Comparison of ENCODE assay signal across 20 cellular contexts in genomic region chr4:76625316-76625715, GRCh38.
DNase-seq lines count a peak whose midpoint lies in the region; FAIRE-seq and TF ChIP-seq lines count a peak whose summit lies in the region.
"Had no signal": no experiment of that assay in that cellular context is flagged by ENCODE, and none has a peak within 500 bp of the region (broad histone marks: within the 10 kb centered on the region; RNA-seq: fewer than 3 reads in every experiment).

No MANE protein-coding gene starts in this region.

- no peak for TF ChIP-seq RAD21 in H1 (IDR thresholded peaks at IDR 0.05 in 1 of 2, conservative IDR thresholded peaks at IDR 0.05 in 1 of 2; ENCODE audit: low read depth in 2 of 2, low read length in 2 of 2)

- H3K23me2 ChIP-seq in H1 (ENCODE audit: low read depth, low read length), result no peaks in the 10 kb centered on the region

- no peak overlapping the region for H2AFZ ChIP-seq in H1 (ENCODE audit: low read length)

- no peak overlapping the region for H3K23ac ChIP-seq in H1 (ENCODE audit: insufficient read length)

- H3K27me3 Mint-ChIP-seq in nephron progenitor cell (ENCODE audit: low read depth, poor library complexity), result no peaks in the 10 kb centered on the region

- H2AK5ac ChIP-seq in H1 (ENCODE audit: low read depth, low read length), result peak overlapping the region; percentile 88; the same call in 1 of the 2 replicates

- H4K91ac ChIP-seq in H1 (replicated peaks; ENCODE audit: insufficient read length, low read length), result no peak overlapping the region

- H3K27ac ChIP-seq in SJSA1 (peak overlapping the region; percentile 70; the same call in 1 of the 2 replicates), H1 (ENCODE audit: low read depth, low read length) (no peak overlapping the region), tibial nerve (peak overlapping the region in 3 of 4 donors; percentile 21 to 82 (median 61)), SJCRH30 (no peak overlapping the region)
- H3K27ac ChIP-seq: epithelial cell of prostate, HL-60 had no signal

- no peaks in the 10 kb centered on the region for H3K79me2 ChIP-seq in H1 (ENCODE audit: control insufficient read depth in 1 of 2, insufficient read depth in 2 of 2, low read length in 2 of 2)

- no peak for DNase-seq in SJSA1 (ENCODE audit: low read depth in 1 of 2, low spot score in 2 of 2)
- DNase-seq in H1 (ENCODE audit: low read depth in 1 of 2, low spot score in 2 of 2), result no peak
- no peak for DNase-seq in nephron progenitor cell
- no peak for DNase-seq in tibial nerve (ENCODE audit: low spot score in 2 of 2)
- DNase-seq in SJCRH30, result no peak
- DNase-seq in foreskin fibroblast, result no peak
- no peak for DNase-seq in NK-92 treated with Interleukin-12 subunit alpha and Interleukin-12 subunit beta, amount 100 ng/mL, for 24 hours (lab: John Stamatoyannopoulos, UW)
- DNase-seq in pons (ENCODE audit: low spot score), result no peak
- DNase-seq: activated CD4-positive, alpha-beta T cell treated with anti-CD3 and anti-CD28 coated beads for 48 hours; activated CD8-positive, alpha-beta memory T cell treated with anti-CD3 and anti-CD28 coated beads, Interleukin-2, amount 50 U/mL, for 48 hours; activated naive CD4-positive, alpha-beta T cell treated with anti-CD3 and anti-CD28 coated beads for 36 hours; DMS153; immature natural killer cell; KG1; NCI-H1092; stimulated activated CD4-positive, alpha-beta T cell treated with anti-CD3 and anti-CD28 coated beads, Interleukin-4, amount 100 ng/mL, for 24 hours had no signal

- peaks cover 55% of the 10 kb centered on the region for H3K4me1 ChIP-seq in SJSA1 (replicated peaks)
- H3K4me1 ChIP-seq in H1 (replicated peaks in 1 of 4; ENCODE audit: control insufficient read depth in 3 of 4, insufficient read depth in 4 of 4, low read length in 3 of 4), result peaks cover 5 to 25% (median 7%) of the 10 kb centered on the region in 4 experiments; a peak in 5 of 7 replicates
- peaks cover 0 to 40% (median 3%) of the 10 kb centered on the region in 4 donors for H3K4me1 ChIP-seq in tibial nerve
- H3K4me1 ChIP-seq in SJCRH30, result peaks cover 16% of the 10 kb centered on the region; the same call in 1 of the 2 replicates

- WGBS in H1 (ENCODE audit: extremely low coverage in 1 of 2, insufficient coverage in 1 of 2, insufficient read length in 1 of 2, insufficient replicate concordance in 2 of 2, low coverage in 1 of 2, low lambda C conversion rate in 2 of 2, missing lambda C conversion rate in 1 of 2), 2 experiments, result 85% methylated on average over 2 of the region's 2 CpGs; no CpG with 5 or more reads in 1 of the 2 experiments
- WGBS in tibial nerve, 2 donors, result 83 to 85% methylated on average over 2 of the region's 2 CpGs

- no peak overlapping the region for H4K5ac ChIP-seq in H1 (ENCODE audit: insufficient read length, low read depth, low read length)

- H3K27me3 ChIP-seq in SJSA1 (replicated peaks) (no peaks in the 10 kb centered on the region), H1 (replicated peaks in 1 of 4; ENCODE audit: control insufficient read depth in 3 of 4, extremely low read depth in 1 of 4, insufficient read depth in 3 of 4, low read length in 3 of 4) (no peaks in the 10 kb centered on the region), tibial nerve (no peaks in the 10 kb centered on the region), SJCRH30 (no peaks in the 10 kb centered on the region)

- no peak overlapping the region for H3K18ac ChIP-seq in H1 (ENCODE audit: extremely low read depth, low read length)

- H3K27ac Mint-ChIP-seq in nephron progenitor cell, result peak overlapping the region; percentile 35
- H3K27ac Mint-ChIP-seq: activated naive CD4-positive, alpha-beta T cell treated with anti-CD3 and anti-CD28 coated beads for 36 hours; CD14-positive monocyte; dendritic cell treated with granulocyte-macrophage colony-stimulating factor and Interleukin-4, amounts not matched to agents 40 ng/mL and 50 ng/mL, for 4 days; immature natural killer cell had no signal

- H2BK15ac ChIP-seq in H1 (ENCODE audit: low read length), result 0 out of 2 replicates have a peak overlapping the region, but pooled peaks have one; percentile 67

- TF ChIP-seq POLR2A in H1 (IDR thresholded peaks at IDR 0.05; ENCODE audit: control extremely low read depth in 1 of 2, low read depth in 2 of 2, low read length in 2 of 2) (no peak), tibial nerve (IDR thresholded peaks at IDR 0.05) (no peak)

- peaks cover 49% of the 10 kb centered on the region for H3K4me1 Mint-ChIP-seq in nephron progenitor cell
- H3K4me1 Mint-ChIP-seq: CD14-positive monocyte, immature natural killer cell had no signal

- POLR2A ChIA-PET in H1 (lab: Charles Lee; ENCODE audit: partially characterized antibody), result no interaction called here

- H3K14ac ChIP-seq in H1 (ENCODE audit: insufficient read length), result no peak overlapping the region

- H3K9me3 ChIP-seq in SJSA1 (replicated peaks), result no peaks in the 10 kb centered on the region
- H3K9me3 ChIP-seq in H1 (ENCODE audit: insufficient read depth in 2 of 2, low read depth in 1 of 2, low read length in 1 of 2), result no peaks in the 10 kb centered on the region
- H3K9me3 ChIP-seq in tibial nerve, result no peaks in the 10 kb centered on the region
- no peaks in the 10 kb centered on the region for H3K9me3 ChIP-seq in SJCRH30 (replicated peaks)

- FAIRE-seq in H1 (lab: Jason Lieb, UNC), result no peak

- TF ChIP-seq EP300 in H1 (IDR thresholded peaks at IDR 0.05; ENCODE audit: borderline replicate concordance in 1 of 2, low read depth in 2 of 2, low read length in 2 of 2), result no peak
- no peak for TF ChIP-seq EP300 in tibial nerve (IDR thresholded peaks at IDR 0.05)

- H2BK5ac ChIP-seq in H1 (ENCODE audit: low read depth, low read length), result no peak overlapping the region

- H3K4ac ChIP-seq in H1 (replicated peaks; ENCODE audit: insufficient read length, low read depth, low read length), result no peak overlapping the region

- H3K56ac ChIP-seq in H1 (replicated peaks; ENCODE audit: insufficient read length, low read depth, low read length), result no peak overlapping the region

- TF ChIP-seq CTCF in H1 (IDR thresholded peaks at IDR 0.05; ENCODE audit: control extremely low read depth in 1 of 3, insufficient read depth in 1 of 3, low read depth in 1 of 3, low read length in 3 of 3) (no peak), nephron progenitor cell (IDR thresholded peaks at IDR 0.05) (no peak), tibial nerve (IDR thresholded peaks at IDR 0.05) (no peak), foreskin fibroblast (IDR thresholded peaks at IDR 0.05; ENCODE audit: low read depth, low read length) (no peak)

- H3K4me3 ChIP-seq in SJSA1 (no peak overlapping the region), H1 (ENCODE audit: extremely low read depth in 1 of 4, insufficient read depth in 2 of 4, low read depth in 3 of 4, low read length in 4 of 4) (no peak overlapping the region), tibial nerve (no peak overlapping the region), SJCRH30 (no peak overlapping the region), foreskin fibroblast (ENCODE audit: low read depth in 1 of 2, low read length in 2 of 2) (no peak overlapping the region)

- no peaks in the 10 kb centered on the region for H3K79me1 ChIP-seq in H1 (ENCODE audit: low read depth, low read length)

- no peak overlapping the region for H4K8ac ChIP-seq in H1 (ENCODE audit: extremely low read depth, insufficient read depth, low read length)

- peak overlapping the region; percentile 69; the same call in 1 of the 2 replicates for H2BK12ac ChIP-seq in H1 (ENCODE audit: low read depth, low read length)

- CTCF ChIA-PET in H1 (lab: Charles Lee; ENCODE audit: partially characterized antibody), result interaction anchor here (1.0 to 3.6 kb wide), 8 partner anchors 10 to 107 kb away, joined by 3 to 15 read pairs (median 6); no protein-coding TSS in a partner anchor

- no peak overlapping the region for H2BK120ac ChIP-seq in H1 (replicated peaks; ENCODE audit: low read depth, low read length)

- H3K9ac ChIP-seq in H1 (replicated peaks in 1 of 4; ENCODE audit: extremely low read depth in 1 of 4, low read depth in 3 of 4, low read length in 3 of 4), result no peak overlapping the region

- H4K20me1 ChIP-seq in H1 (replicated peaks in 1 of 2; ENCODE audit: control insufficient read depth in 1 of 2, insufficient read depth in 2 of 2, low read length in 2 of 2), result no peaks in the 10 kb centered on the region

- H3K9me3 Mint-ChIP-seq in nephron progenitor cell, result no peaks in the 10 kb centered on the region
- H3K9me3 Mint-ChIP-seq: activated naive CD4-positive, alpha-beta T cell treated with anti-CD3 and anti-CD28 coated beads for 36 hours; CD14-positive monocyte; dendritic cell treated with granulocyte-macrophage colony-stimulating factor and Interleukin-4, amounts not matched to agents 40 ng/mL and 50 ng/mL, for 4 days had no signal

- H3K36me3 Mint-ChIP-seq in nephron progenitor cell (ENCODE audit: low read depth), result peaks cover 18% of the 10 kb centered on the region
- H3K36me3 Mint-ChIP-seq: CD14-positive monocyte, immature natural killer cell had no signal

- H3K4me2 ChIP-seq in H1 (ENCODE audit: insufficient read depth in 1 of 2, low read depth in 2 of 2, low read length in 2 of 2), result no peak overlapping the region; a peak in 1 of 4 replicates

- H3K36me3 ChIP-seq in SJSA1 (no peaks in the 10 kb centered on the region), H1 (ENCODE audit: control insufficient read depth in 2 of 4, insufficient read depth in 4 of 4, low read length in 3 of 4) (no peaks in the 10 kb centered on the region), tibial nerve (no peaks in the 10 kb centered on the region), SJCRH30 (no peaks in the 10 kb centered on the region)

- 0 out of 2 replicates have a peak overlapping the region, but pooled peaks have one; percentile 24 for H2BK20ac ChIP-seq in H1 (ENCODE audit: low read length)

- peak overlapping the region; percentile 4 for H3K4me3 Mint-ChIP-seq in nephron progenitor cell
- H3K4me3 Mint-ChIP-seq: activated naive CD4-positive, alpha-beta T cell treated with anti-CD3 and anti-CD28 coated beads for 36 hours; CD14-positive monocyte; dendritic cell treated with granulocyte-macrophage colony-stimulating factor and Interleukin-4, amounts not matched to agents 40 ng/mL and 50 ng/mL, for 4 days; immature natural killer cell had no signal

TF ChIP-seq in H1, 55 proteins besides CTCF, POLR2A, EP300 and RAD21 (continues in another document):
- no peak for TF ChIP-seq KDM1A (IDR thresholded peaks at IDR 0.05; ENCODE audit: borderline replicate concordance, low read length)
- no peak for TF ChIP-seq SRF (IDR thresholded peaks at IDR 0.05; ENCODE audit: low read depth, low read length)
- TF ChIP-seq TCF12 (IDR thresholded peaks at IDR 0.05; ENCODE audit: low read depth, low read length), result no peak
- no peak for TF ChIP-seq CREB1 (IDR thresholded peaks at IDR 0.05)

Comparison
In these comparisons a context has a peak if more than half of its experiments do, and no peak if none do; other contexts are left out.
1. H3K27ac ChIP-seq: peak in SJSA1 (single experiment) and tibial nerve (3 of 4); none in H1 (single experiment) and SJCRH30 (single experiment).